ENCODE assay signal across 24 cellular contexts in the genomic region with DNA sequence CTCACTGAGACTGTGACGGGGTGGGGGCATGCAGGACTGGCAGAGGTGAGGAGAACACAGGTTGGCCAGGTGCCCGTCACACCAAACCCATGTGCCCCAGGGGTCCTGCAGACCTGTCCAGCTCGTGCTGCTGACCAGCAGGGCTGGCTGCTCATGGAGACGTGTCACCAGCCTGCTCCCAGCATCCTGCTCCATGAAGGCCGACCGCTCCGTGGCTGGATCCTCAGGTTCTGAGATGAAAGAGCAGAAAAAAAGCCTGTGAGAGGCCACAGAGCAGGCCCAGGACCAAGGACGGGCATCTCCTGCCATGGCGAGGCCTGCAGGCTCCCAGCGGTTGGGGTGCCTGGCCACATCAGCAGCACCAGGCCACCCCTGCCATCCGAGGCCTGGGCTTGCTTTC.
"Had no signal": no experiment of that assay in that cellular context is flagged by ENCODE, and none has a peak within 500 bp of the region (broad histone marks: within the 10 kb centered on the region; RNA-seq: fewer than 3 reads in every experiment).

No MANE protein-coding gene starts in this region.

- H3K27ac ChIP-seq: stomach, suprapubic skin, testis, thoracic aorta, thyroid gland, tibial artery, tibial nerve, transverse colon, upper lobe of left lung, upper lobe of right lung, uterus, vagina had no signal

- DNase-seq: stimulated activated CD4-positive, alpha-beta T cell treated with anti-CD3 and anti-CD28 coated beads, Interleukin-2, amount 100 ng/mL, for 48 hours; stimulated activated CD4-positive, alpha-beta T cell treated with anti-CD3 and anti-CD28 coated beads, Interleukin-4, amount 100 ng/mL, for 1 hour; stimulated activated CD4-positive, alpha-beta T cell treated with anti-CD3 and anti-CD28 coated beads, Interleukin-4, amount 100 ng/mL, for 24 hours; stimulated activated CD4-positive, alpha-beta T cell treated with anti-CD3 and anti-CD28 coated beads, Interleukin-4, amount 100 ng/mL, for 4 hours; stimulated activated CD8-positive, alpha-beta memory T cell treated with anti-CD3 and anti-CD28 coated beads, Interleukin-4, amount 100 ng/mL, for 48 hours; stimulated activated naive B cell treated with anti-CD40 and anti-IgM and Interleukin-4, amounts not matched to agents 10 μg/mL and 1 μg/mL and 100 μg/mL, for 72 hours; stimulated activated naive CD4-positive, alpha-beta T cell; stimulated activated naive CD4-positive, alpha-beta T cell treated with Interleukin-2 at 50 U/mL for 16 hours; stimulated activated naive CD8-positive, alpha-beta T cell treated with anti-CD3 and anti-CD28 coated beads, Interleukin-15, amount 100 ng/mL, for 72 hours; stimulated activated naive CD8-positive, alpha-beta T cell treated with anti-CD3 and anti-CD28 coated beads, Interleukin-15, Interleukin-2, amounts not matched to agents 100 U/mL and 50 U/mL, for 24 hours; stomach; substantia nigra; testis; thyroid gland; tibial artery; transverse colon; trophoblast cell; upper lobe of left lung; upper lobe of right lung; uterus had no signal

- H3K36me3 ChIP-seq: stomach, suprapubic skin, thoracic aorta, thyroid gland, tibial artery, tibial nerve, transverse colon, upper lobe of left lung, upper lobe of right lung, uterus, vagina had no signal

- H3K4me3 ChIP-seq: stomach, suprapubic skin, testis, thoracic aorta, thyroid gland, tibial artery, tibial nerve, transverse colon, upper lobe of left lung, upper lobe of right lung, uterus, vagina had no signal

- H3K27me3 ChIP-seq: stomach, suprapubic skin, testis, thyroid gland, tibial artery, tibial nerve, transverse colon, upper lobe of left lung, upper lobe of right lung, uterus, vagina had no signal

- H3K4me1 ChIP-seq: suprapubic skin, testis, thyroid gland, tibial artery, tibial nerve, uterus, vagina had no signal

- H3K9me3 ChIP-seq: stomach, suprapubic skin, testis, thoracic aorta, thyroid gland, tibial artery, tibial nerve, transverse colon, upper lobe of left lung, upper lobe of right lung, uterus, vagina had no signal
